In genomic region chr16:15671530-15672117, GRCh38 we compare ENCODE assay signal across 9 cellular contexts. TPM values are rescaled to one million over a fixed set of nuclear protein-coding genes. Genes with fewer than 3 reads are reported as not detected.
A peak's percentile ranks its signal among the peaks of the same experiment; 100 is the strongest.
DNase-seq lines count a peak whose midpoint lies in the region; ATAC-seq and TF ChIP-seq lines count a peak whose summit lies in the region.
"Had no signal": no experiment of that assay in that cellular context is flagged by ENCODE, and none has a peak within 500 bp of the region (broad histone marks: within the 10 kb centered on the region; RNA-seq: fewer than 3 reads in every experiment).

No MANE protein-coding gene starts in this region.

- H3K4me1 ChIP-seq in heart left ventricle = peaks cover 0 to 38% (median 18%) of the 10 kb centered on the region in 12 donors
- H3K4me1 ChIP-seq in lower lobe of right lung = peaks cover 25% of the 10 kb centered on the region
- H3K4me1 ChIP-seq in upper lobe of left lung = peaks cover 16 to 33% (median 26%) of the 10 kb centered on the region in 4 donors

- H3K27me3 ChIP-seq in heart left ventricle (no peaks in the 10 kb centered on the region), lower lobe of right lung (ENCODE audit: low read depth) (no peaks in the 10 kb centered on the region), upper lobe of left lung (no peaks in the 10 kb centered on the region)

- 92 to 95% (median 93%) methylated on average over 8 of the region's 8 CpGs for WGBS in heart left ventricle, 4 donors
- WGBS in upper lobe of left lung, 2 donors = 91 to 95% methylated on average over 8 of the region's 8 CpGs

- peaks cover 0 to 64% (median 39%) of the 10 kb centered on the region in 9 donors for H3K36me3 ChIP-seq in heart left ventricle
- peaks cover 38% of the 10 kb centered on the region for H3K36me3 ChIP-seq in lower lobe of right lung
- H3K36me3 ChIP-seq in upper lobe of left lung = peaks cover 8 to 42% (median 31%) of the 10 kb centered on the region in 4 donors

- no peak overlapping the region for H3K4me3 Mint-ChIP-seq in activated naive CD8-positive, alpha-beta T cell treated with anti-CD3 and anti-CD28 coated beads for 36 hours
- H3K4me3 Mint-ChIP-seq: nephron had no signal

- DNase-seq in heart left ventricle = no peak
- no peak for DNase-seq in cardiac septum (ENCODE audit: low spot score)
- no peak for DNase-seq in activated naive CD8-positive, alpha-beta T cell treated with anti-CD3 and anti-CD28 coated beads for 36 hours
- DNase-seq in lower lobe of right lung = no peak
- no peak for DNase-seq in upper lobe of left lung
- no peak for DNase-seq in HK-2 (ENCODE audit: unreplicated experiment)
- DNase-seq in NCI-H187 (lab: John Stamatoyannopoulos, UW) = no peak

- TF ChIP-seq POLR2A in heart left ventricle (IDR thresholded peaks at IDR 0.05) (no peak), upper lobe of left lung (IDR thresholded peaks at IDR 0.05) (no peak)

- no peak for TF ChIP-seq EP300 in upper lobe of left lung (IDR thresholded peaks at IDR 0.05)

- H3K27me3 Mint-ChIP-seq in activated naive CD8-positive, alpha-beta T cell treated with anti-CD3 and anti-CD28 coated beads for 36 hours = no peaks in the 10 kb centered on the region

- H3K9me3 Mint-ChIP-seq in activated naive CD8-positive, alpha-beta T cell treated with anti-CD3 and anti-CD28 coated beads for 36 hours = no peaks in the 10 kb centered on the region
- H3K9me3 Mint-ChIP-seq: nephron had no signal

- H3K27ac ChIP-seq in heart left ventricle = peak overlapping the region; percentile 72 to 97 (median 88)
- H3K27ac ChIP-seq in lower lobe of right lung = peak overlapping the region; percentile 90
- peak overlapping the region; percentile 85 to 93 (median 86) for H3K27ac ChIP-seq in upper lobe of left lung

- H3K27ac Mint-ChIP-seq in activated naive CD8-positive, alpha-beta T cell treated with anti-CD3 and anti-CD28 coated beads for 36 hours = peak overlapping the region; percentile 95

- no peak for TF ChIP-seq CTCF in heart left ventricle (IDR thresholded peaks at IDR 0.05)
- TF ChIP-seq CTCF in lower lobe of right lung (IDR thresholded peaks at IDR 0.05) = no peak
- TF ChIP-seq CTCF in upper lobe of left lung (IDR thresholded peaks at IDR 0.05) = no peak

- no peak for ATAC-seq in heart left ventricle
- ATAC-seq in lower lobe of right lung = no peak
- ATAC-seq in upper lobe of left lung (ENCODE audit: low FRiP score in 2 of 2) = no peak
- ATAC-seq in HG02938 (IDR thresholded peaks at IDR 0.05; ENCODE audit: unreplicated experiment) = no peak

- peaks cover 26% of the 10 kb centered on the region for H3K4me1 Mint-ChIP-seq in activated naive CD8-positive, alpha-beta T cell treated with anti-CD3 and anti-CD28 coated beads for 36 hours

- H3K4me3 ChIP-seq in heart left ventricle (no peak overlapping the region), lower lobe of right lung (no peak overlapping the region), upper lobe of left lung (no peak overlapping the region)

- H3K9me3 ChIP-seq in heart left ventricle = no peaks in the 10 kb centered on the region
- no peaks in the 10 kb centered on the region for H3K9me3 ChIP-seq in lower lobe of right lung
- no peaks in the 10 kb centered on the region for H3K9me3 ChIP-seq in upper lobe of left lung

- intact Hi-C loops in heart left ventricle (cut with DNase I) (loop anchor here in 3 of 10 donors (2.0 kb wide), 2 partner anchors 21 to 29 kb away; partner anchors contain the start of genes MARF1 (in 2 of the 3) and NDE1 (in 2 of the 3)), cardiac septum (cut with DNase I) (loop anchor here (2.0 kb wide), 1 partner anchor 29 kb away; the partner anchor contains the start of gene MARF1), lower lobe of right lung (cut with DNase I) (no loop called here)

- peaks cover 43% of the 10 kb centered on the region for H3K36me3 Mint-ChIP-seq in activated naive CD8-positive, alpha-beta T cell treated with anti-CD3 and anti-CD28 coated beads for 36 hours

RNA-seq across cellular contexts. Expression of gene NDE1, which starts 21.6 kb away (rescaled TPM):
- total RNA-seq in heart left ventricle = 10 to 100 TPM; 13.6 to 32.3 (median 20.4) TPM
- 10 to 100 TPM in 1 of 2 donors, 1 to 10 TPM in 1; 5.9 to 17.3 TPM for polyA plus RNA-seq in heart left ventricle
- total RNA-seq in cardiac septum = 26.8 TPM
- 100 to 1,000 TPM; 115 to 117 TPM for total RNA-seq in activated naive CD8-positive, alpha-beta T cell treated with anti-CD3 and anti-CD28 coated beads for 36 hours
- 35.3 TPM for total RNA-seq in lower lobe of right lung
- 10 to 100 TPM; 19.5 to 63.9 (median 37.0) TPM for total RNA-seq in upper lobe of left lung

RNA-seq across cellular contexts. Expression of gene MARF1, which starts 28.7 kb away (rescaled TPM):
- 10 to 100 TPM; 24.1 to 61.3 (median 43.1) TPM for total RNA-seq in heart left ventricle
- polyA plus RNA-seq in heart left ventricle = 10 to 100 TPM; 11.4 to 17.5 TPM
- 39.7 TPM for total RNA-seq in cardiac septum
- total RNA-seq in activated naive CD8-positive, alpha-beta T cell treated with anti-CD3 and anti-CD28 coated beads for 36 hours = 10 to 100 TPM; 51.0 to 52.1 TPM
- 111 TPM for total RNA-seq in lower lobe of right lung
- total RNA-seq in upper lobe of left lung = 10 to 100 TPM; 27.2 to 94.3 (median 71.3) TPM
